20 cellular contexts compared by ENCODE assay signal in genomic region chr12:113014565-113014964, GRCh38. TPM values are rescaled to one million over a fixed set of nuclear protein-coding genes. Genes with fewer than 3 reads are reported as not detected.
A peak's percentile ranks its signal among the peaks of the same experiment; 100 is the strongest.
DNase-seq lines count a peak whose midpoint lies in the region; ATAC-seq, FAIRE-seq and TF ChIP-seq lines count a peak whose summit lies in the region.
"Had no signal": no experiment of that assay in that cellular context is flagged by ENCODE, and none has a peak within 500 bp of the region (broad histone marks: within the 10 kb centered on the region; RNA-seq: fewer than 3 reads in every experiment).

No MANE protein-coding gene starts in this region.

- TF ChIP-seq EP300 in HepG2 (IDR thresholded peaks at IDR 0.05; ENCODE audit: low read depth in 2 of 2, low read length in 2 of 2) (no peak), HepG2 (CRISPR knock-in tag; IDR thresholded peaks at IDR 0.05; ENCODE audit: borderline replicate concordance) (no peak), GM12878 (IDR thresholded peaks at IDR 0.05; ENCODE audit: borderline replicate concordance in 1 of 2, control insufficient read depth in 1 of 2, low read depth in 2 of 2, low read length in 2 of 2) (no peak)

- no peaks in the 10 kb centered on the region for H3K79me2 ChIP-seq in HepG2 (ENCODE audit: insufficient read depth, low read length)
- no peaks in the 10 kb centered on the region for H3K79me2 ChIP-seq in GM12878 (ENCODE audit: control insufficient read depth, insufficient read depth, low read length)
- no peaks in the 10 kb centered on the region for H3K79me2 ChIP-seq in parathyroid adenoma

- TF ChIP-seq RAD21 in liver (IDR thresholded peaks at IDR 0.05) (no peak), HepG2 (CRISPR knock-in tag; IDR thresholded peaks at IDR 0.05) (no peak), GM12878 (IDR thresholded peaks at IDR 0.05; ENCODE audit: insufficient read depth, low read depth, low read length) (no peak)

- intact Hi-C loops in HepG2 (cut with micrococcal nuclease; ENCODE audit: unreplicated experiment) = no loop called here
- intact Hi-C loops in GM12878 (cut with micrococcal nuclease; ENCODE audit: unreplicated experiment) = no loop called here

- RAD21 ChIA-PET in GM12878 (lab: Charles Lee; ENCODE audit: unreplicated experiment) = no interaction called here

- DNase-seq in HepG2 (ENCODE audit: low spot score) (no peak), GM12878 (ENCODE audit: low read depth, low spot score) (no peak), Ammon's horn (ENCODE audit: low spot score) (no peak)
- DNase-seq: Caco-2; CD4-positive, CD25-positive, alpha-beta regulatory T cell; CD8-positive, alpha-beta T cell; DMS153; DND-41; GM23248; H7; HCEC 1CT had no signal

- ATAC-seq in HepG2 = no peak
- ATAC-seq in GM12878 = no peak
- no peak for ATAC-seq in HG03280 (IDR thresholded peaks at IDR 0.05; ENCODE audit: unreplicated experiment)
- ATAC-seq: CD8-positive, alpha-beta T cell had no signal

- no peak for TF ChIP-seq POLR2A in HepG2 (IDR thresholded peaks at IDR 0.05; ENCODE audit: insufficient read depth in 1 of 2, low read depth in 2 of 2, low read length in 2 of 2)
- no peak for TF ChIP-seq POLR2A in GM12878 (IDR thresholded peaks at IDR 0.05; ENCODE audit: low read depth, low read length)

- H3K4me2 ChIP-seq in HepG2 (ENCODE audit: low read depth, low read length) (no peak overlapping the region), GM12878 (ENCODE audit: control insufficient read depth, insufficient read depth) (no peak overlapping the region), parathyroid adenoma (ENCODE audit: low read length) (no peak overlapping the region)
- H3K4me2 ChIP-seq: BLaER1 had no signal

- H3K27ac ChIP-seq in liver (ENCODE audit: low read depth in 1 of 2, low read length in 2 of 2) (no peak overlapping the region), HepG2 (ENCODE audit: extremely low read length, insufficient read depth, low read length) (no peak overlapping the region), GM12878 (ENCODE audit: control insufficient read depth, insufficient read depth) (no peak overlapping the region), parathyroid adenoma (peak overlapping the region; percentile 86)
- H3K27ac ChIP-seq: BLaER1, C4-2B, GM23248 had no signal

- H3K4me1 ChIP-seq in liver (ENCODE audit: control insufficient read depth in 4 of 4, insufficient read depth in 4 of 4, low read length in 3 of 4) (no peaks in the 10 kb centered on the region), HepG2 (ENCODE audit: insufficient read depth, low read length) (no peaks in the 10 kb centered on the region), GM12878 (ENCODE audit: control insufficient read depth, insufficient read depth, low read length) (no peaks in the 10 kb centered on the region), parathyroid adenoma (peaks cover 22% of the 10 kb centered on the region)
- H3K4me1 ChIP-seq: BLaER1, Caco-2 had no signal

- in situ Hi-C loops in HepG2 (cut with HindIII; ENCODE audit: extremely low pct_ligation_motif_present, low pct_unique_long_range_greater_than_20kb) = no loop called here
- in situ Hi-C loops in GM12878 (cut with MboI) = no loop called here

- 64% methylated on average over 9 of the region's 9 CpGs for WGBS in liver
- 2% methylated on average over 9 of the region's 9 CpGs for WGBS in HepG2 (ENCODE audit: low lambda C conversion rate)
- 89% methylated on average over 9 of the region's 9 CpGs for WGBS in GM12878 (ENCODE audit: insufficient coverage, insufficient replicate concordance, low lambda C conversion rate, missing lambda C conversion rate)

- TF ChIP-seq CTCF in liver (IDR thresholded peaks at IDR 0.05; ENCODE audit: low read depth, low read length, missing input control) (no peak), HepG2 (CRISPR knock-in tag; IDR thresholded peaks at IDR 0.05) (no peak), GM12878 (IDR thresholded peaks at IDR 0.05 in 2 of 3, conservative IDR thresholded peaks at IDR 0.05 in 1 of 3; ENCODE audit: control insufficient read depth in 2 of 3, extremely low read depth in 1 of 3, insufficient read depth in 1 of 3, low read depth in 3 of 3, low read length in 3 of 3) (no peak), parathyroid adenoma (IDR thresholded peaks at IDR 0.05) (no peak)

- H2AFZ ChIP-seq in HepG2 (ENCODE audit: low read length) (no peak overlapping the region), GM12878 (ENCODE audit: control insufficient read depth, low read depth, low read length) (no peak overlapping the region), parathyroid adenoma (peak overlapping the region; percentile 60)
- H2AFZ ChIP-seq: GM23248 had no signal

- POLR2A ChIA-PET in HepG2 (lab: Yijun Ruan, JAX) (no interaction called here), GM12878 (lab: Charles Lee) (no interaction called here)

- H3K36me3 ChIP-seq in liver (ENCODE audit: control insufficient read depth in 4 of 4, insufficient read depth in 3 of 4, low read depth in 1 of 4, low read length in 3 of 4) = peaks cover 0 to 13% (median 7%) of the 10 kb centered on the region in 4 donors
- H3K36me3 ChIP-seq in HepG2 (replicated peaks in 1 of 2; ENCODE audit: control insufficient read depth in 1 of 2, insufficient read depth in 2 of 2, low read length in 2 of 2) = no peaks in the 10 kb centered on the region
- peaks cover 3 to 6% of the 10 kb centered on the region in 2 experiments; a peak in 3 of 4 replicates for H3K36me3 ChIP-seq in GM12878 (ENCODE audit: control insufficient read depth in 2 of 2, insufficient read depth in 2 of 2, low read length in 1 of 2)
- H3K36me3 ChIP-seq in parathyroid adenoma (ENCODE audit: control insufficient read depth, insufficient read depth, low read length) = no peaks in the 10 kb centered on the region

- FAIRE-seq in HepG2 (lab: Jason Lieb, UNC) (no peak), GM12878 (lab: Jason Lieb, UNC) (no peak)
- FAIRE-seq: G401.6, GM19239, H1 had no signal

- peaks cover 0 to 3% (median 0%) of the 10 kb centered on the region in 4 donors for H3K9me3 ChIP-seq in liver (ENCODE audit: control insufficient read depth in 4 of 4, low read length in 3 of 4)
- no peaks in the 10 kb centered on the region for H3K9me3 ChIP-seq in HepG2 (ENCODE audit: low read length)
- H3K9me3 ChIP-seq in GM12878 (replicated peaks; ENCODE audit: control insufficient read depth, insufficient read depth, low read length) = no peaks in the 10 kb centered on the region; the same call in 2 of the 3 replicates
- H3K9me3 ChIP-seq in parathyroid adenoma (ENCODE audit: control insufficient read depth, low read length) = no peaks in the 10 kb centered on the region
- H3K9me3 ChIP-seq: Caco-2 had no signal

- no peaks in the 10 kb centered on the region for H4K20me1 ChIP-seq in HepG2 (ENCODE audit: insufficient read depth, low read length)
- no peaks in the 10 kb centered on the region for H4K20me1 ChIP-seq in GM12878 (ENCODE audit: control insufficient read depth, insufficient read depth)
- H4K20me1 ChIP-seq: BLaER1 had no signal

- no peaks in the 10 kb centered on the region for H3K27me3 ChIP-seq in liver (ENCODE audit: control insufficient read depth in 4 of 4, insufficient read depth in 4 of 4, low read length in 3 of 4)
- H3K27me3 ChIP-seq in HepG2 (ENCODE audit: control insufficient read depth in 1 of 2, insufficient read depth in 2 of 2, low read length in 2 of 2) = peaks cover 0 to 15% of the 10 kb centered on the region in 2 experiments; a peak in 1 of 5 replicates
- H3K27me3 ChIP-seq in GM12878 (replicated peaks in 1 of 2; ENCODE audit: control insufficient read depth in 2 of 2, insufficient read depth in 2 of 2, low read length in 1 of 2) = no peaks in the 10 kb centered on the region
- H3K27me3 ChIP-seq in parathyroid adenoma (ENCODE audit: control insufficient read depth, insufficient read depth, low read length) = no peaks in the 10 kb centered on the region
- H3K27me3 ChIP-seq: BLaER1 had no signal

- H3K4me3 ChIP-seq in liver (ENCODE audit: low read depth in 1 of 3, low read length in 3 of 3) = no peak overlapping the region
- no peak overlapping the region for H3K4me3 ChIP-seq in HepG2 (replicated peaks in 1 of 3; ENCODE audit: insufficient read depth in 1 of 3, low read depth in 2 of 3, low read length in 3 of 3)
- H3K4me3 ChIP-seq in GM12878 = no peak overlapping the region
- no peak overlapping the region for H3K4me3 ChIP-seq in parathyroid adenoma (ENCODE audit: low read depth, low read length)
- H3K4me3 ChIP-seq: BLaER1, GM23248 had no signal

- CTCF ChIA-PET in HepG2 (lab: Yijun Ruan, JAX; ENCODE audit: low intra/inter-chr PET ratio, low total read pairs) = no interaction called here
- CTCF ChIA-PET in GM12878 (lab: Yijun Ruan, JAX) = no interaction called here

- no TSS peak for BruUV-seq in HepG2 (replicated peaks; lab: Mats Ljungman, UMichigan)
- no TSS peak for BruUV-seq in GM12878 (replicated peaks; lab: Mats Ljungman, UMichigan)

- SMC1A ChIA-PET in GM12878 (lab: Charles Lee; ENCODE audit: uncharacterized antibody, unreplicated experiment) = interaction anchor here (1.0 kb wide), 1 partner anchor 16 kb away, joined by 3 read pairs; no protein-coding TSS in a partner anchor

- H3K9ac ChIP-seq in liver (ENCODE audit: low read depth in 1 of 2, low read length in 2 of 2) (no peak overlapping the region), HepG2 (ENCODE audit: insufficient read depth, low read depth, low read length) (no peak overlapping the region), GM12878 (ENCODE audit: control insufficient read depth, insufficient read depth, low read length) (no peak overlapping the region), parathyroid adenoma (no peak overlapping the region)
- H3K9ac ChIP-seq: BLaER1, GM23248 had no signal

RNA-seq across cellular contexts. Expression of gene OAS2, which starts 36.2 kb away (rescaled TPM):
- 1 to 10 TPM; 4.9 to 8.8 TPM for total RNA-seq in liver
- 1 to 10 TPM; 3.3 to 9.4 TPM for polyA plus RNA-seq in liver
- total RNA-seq in HepG2 (2016; rRNA removed; fragmentation: Illumina TruSeq; extraction: Trizol) = 0.24 and 0.44 TPM in 2 replicates
- not detected in 2 replicates for total RNA-seq in HepG2 (2016; cell fraction: cytosol; rRNA removed; fragmentation: Illumina TruSeq; extraction: Trizol; ENCODE audit: low read depth)
- total RNA-seq in HepG2 (2016; cell fraction: insoluble cytoplasmic fraction; rRNA removed; fragmentation: Illumina TruSeq; extraction: Trizol) = 0.11 TPM in 1 of 2 replicates, not detected in the other
- total RNA-seq in HepG2 (2016; cell fraction: membrane; rRNA removed; fragmentation: Illumina TruSeq; extraction: Trizol) = 0.10 TPM in 1 of 2 replicates, not detected in the other
- total RNA-seq in HepG2 (2016; cell fraction: nucleus; rRNA removed; fragmentation: Illumina TruSeq; extraction: Trizol) = not detected in 2 replicates
- polyA plus RNA-seq in HepG2 (2011; rRNA removed) = 0.05 and 0.10 TPM in 2 replicates
- polyA plus RNA-seq in HepG2 (2011; cell fraction: cytosol; rRNA removed) = 0.07 and 0.09 TPM in 2 replicates
- polyA plus RNA-seq in HepG2 (2011; cell fraction: nucleus; rRNA removed) = 0.13 and 0.23 TPM in 2 replicates
- polyA plus RNA-seq in HepG2 (2012) = not detected in 2 replicates
- not detected in 2 replicates for polyA plus RNA-seq in HepG2 (2016; cell fraction: cytosol; fragmentation: Illumina TruSeq; extraction: Trizol; ENCODE audit: low read depth)
- 0.20 TPM in 1 of 2 replicates, not detected in the other for polyA plus RNA-seq in HepG2 (2016; cell fraction: insoluble cytoplasmic fraction; fragmentation: Illumina TruSeq; extraction: Trizol; ENCODE audit: low read depth)
- polyA plus RNA-seq in HepG2 (2016; cell fraction: membrane; fragmentation: Illumina TruSeq; extraction: Trizol; ENCODE audit: low read depth) = not detected in 2 replicates
- polyA plus RNA-seq in HepG2 (2016; cell fraction: nucleus; fragmentation: Illumina TruSeq; extraction: Trizol; ENCODE audit: insufficient read depth, low read depth) = not detected in 2 replicates
- polyA minus RNA-seq in HepG2 (2011; rRNA and poly(A)+ RNA removed; ENCODE audit: low replicate concordance) = 0.98 TPM in 1 of 2 replicates, not detected in the other
- not detected in 2 replicates for polyA minus RNA-seq in HepG2 (2011; cell fraction: cytosol; rRNA and poly(A)+ RNA removed)
- polyA minus RNA-seq in HepG2 (2011; cell fraction: nucleus; rRNA and poly(A)+ RNA removed) = not detected in 2 replicates
- total RNA-seq in GM12878 (2013; cell fraction: nucleolus; rRNA removed) = 61.8 and 67.6 TPM in 2 replicates
- total RNA-seq in GM12878 (2014; rRNA removed) = 90.7 and 125 TPM in 2 replicates
- 105 and 113 TPM in 2 replicates for total RNA-seq in GM12878 (2014; rRNA removed; fragmentation: Illumina TruSeq; extraction: Trizol)
- total RNA-seq in GM12878 (2021) = 89.7 and 102 TPM in 2 replicates
- 62.4 TPM for polyA plus RNA-seq in GM12878 (2011; ENCODE audit: low read depth)
- polyA plus RNA-seq in GM12878 (2011; rRNA removed) = 290 and 350 TPM in 2 replicates
- polyA plus RNA-seq in GM12878 (2011; cell fraction: cytosol; rRNA removed) = 186 and 209 TPM in 2 replicates
- polyA plus RNA-seq in GM12878 (2011; cell fraction: nucleus; rRNA removed) = 117 and 158 TPM in 2 replicates
- polyA plus RNA-seq in GM12878 (2012) = 64.5 and 96.0 TPM in 2 replicates
- polyA plus RNA-seq in GM12878 (2014; fragmentation: Illumina TruSeq; extraction: Trizol) = 133 and 223 TPM in 2 replicates
- polyA plus RNA-seq in GM12878 (2014; fragmentation: Nextera tagmentation; extraction: Ambion mirVana) = 10 to 100 TPM; 32.4 to 43.4 TPM
- 81.0 and 92.9 TPM in 2 replicates for polyA plus RNA-seq in GM12878 (2014; rRNA removed)
- 10 to 100 TPM; 51.5 to 51.6 TPM for polyA plus RNA-seq in GM12878 (2016; fragmentation: Nextera tagmentation; extraction: Ambion mirVana)
- polyA minus RNA-seq in GM12878 (2011; rRNA and poly(A)+ RNA removed) = 263 and 276 TPM in 2 replicates
- 88.5 and 105 TPM in 2 replicates for polyA minus RNA-seq in GM12878 (2011; cell fraction: cytosol; rRNA and poly(A)+ RNA removed)
- polyA minus RNA-seq in GM12878 (2011; cell fraction: nucleus; rRNA and poly(A)+ RNA removed) = 91.3 and 96.3 TPM in 2 replicates
- total RNA-seq: A673, H1, H7 had no signal

RNA-seq across cellular contexts. Expression of gene DTX1, which starts 42.0 kb away (rescaled TPM):
- 10 to 100 TPM in 1 of 2 donors, 1 to 10 TPM in 1; 2.1 to 16.6 TPM for total RNA-seq in liver
- 10 to 100 TPM in 1 of 2 donors, 1 to 10 TPM in 1; 3.5 to 33.2 TPM for polyA plus RNA-seq in liver
- total RNA-seq in HepG2 (2016; rRNA removed; fragmentation: Illumina TruSeq; extraction: Trizol) = not detected in 2 replicates
- total RNA-seq in HepG2 (2016; cell fraction: cytosol; rRNA removed; fragmentation: Illumina TruSeq; extraction: Trizol; ENCODE audit: low read depth) = not detected in 2 replicates
- not detected in 2 replicates for total RNA-seq in HepG2 (2016; cell fraction: insoluble cytoplasmic fraction; rRNA removed; fragmentation: Illumina TruSeq; extraction: Trizol)
- not detected in 2 replicates for total RNA-seq in HepG2 (2016; cell fraction: membrane; rRNA removed; fragmentation: Illumina TruSeq; extraction: Trizol)
- not detected in 2 replicates for total RNA-seq in HepG2 (2016; cell fraction: nucleus; rRNA removed; fragmentation: Illumina TruSeq; extraction: Trizol)
- not detected in 2 replicates for polyA plus RNA-seq in HepG2 (2011; rRNA removed)
- not detected in 2 replicates for polyA plus RNA-seq in HepG2 (2011; cell fraction: cytosol; rRNA removed)
- polyA plus RNA-seq in HepG2 (2011; cell fraction: nucleus; rRNA removed) = not detected in 2 replicates
- polyA plus RNA-seq in HepG2 (2012) = not detected in 2 replicates
- not detected in 2 replicates for polyA plus RNA-seq in HepG2 (2016; cell fraction: cytosol; fragmentation: Illumina TruSeq; extraction: Trizol; ENCODE audit: low read depth)
- polyA plus RNA-seq in HepG2 (2016; cell fraction: insoluble cytoplasmic fraction; fragmentation: Illumina TruSeq; extraction: Trizol; ENCODE audit: low read depth) = not detected in 2 replicates
- not detected in 2 replicates for polyA plus RNA-seq in HepG2 (2016; cell fraction: membrane; fragmentation: Illumina TruSeq; extraction: Trizol; ENCODE audit: low read depth)
- not detected in 2 replicates for polyA plus RNA-seq in HepG2 (2016; cell fraction: nucleus; fragmentation: Illumina TruSeq; extraction: Trizol; ENCODE audit: insufficient read depth, low read depth)
- polyA minus RNA-seq in HepG2 (2011; rRNA and poly(A)+ RNA removed; ENCODE audit: low replicate concordance) = not detected in 2 replicates
- not detected in 2 replicates for polyA minus RNA-seq in HepG2 (2011; cell fraction: cytosol; rRNA and poly(A)+ RNA removed)
- polyA minus RNA-seq in HepG2 (2011; cell fraction: nucleus; rRNA and poly(A)+ RNA removed) = not detected in 2 replicates
- 57.9 and 66.9 TPM in 2 replicates for total RNA-seq in GM12878 (2013; cell fraction: nucleolus; rRNA removed)
- 0.87 and 0.96 TPM in 2 replicates for total RNA-seq in GM12878 (2014; rRNA removed)
- 0.37 and 0.49 TPM in 2 replicates for total RNA-seq in GM12878 (2014; rRNA removed; fragmentation: Illumina TruSeq; extraction: Trizol)
- 2.3 and 2.8 TPM in 2 replicates for total RNA-seq in GM12878 (2021)
- 5.6 TPM for polyA plus RNA-seq in GM12878 (2011; ENCODE audit: low read depth)
- 0.62 and 0.83 TPM in 2 replicates for polyA plus RNA-seq in GM12878 (2011; rRNA removed)
- 1.3 and 1.5 TPM in 2 replicates for polyA plus RNA-seq in GM12878 (2011; cell fraction: cytosol; rRNA removed)
- polyA plus RNA-seq in GM12878 (2011; cell fraction: nucleus; rRNA removed) = 2.7 and 3.1 TPM in 2 replicates
- 10.3 and 12.9 TPM in 2 replicates for polyA plus RNA-seq in GM12878 (2012)
- polyA plus RNA-seq in GM12878 (2014; fragmentation: Illumina TruSeq; extraction: Trizol) = 0.46 and 1.1 TPM in 2 replicates
- polyA plus RNA-seq in GM12878 (2014; fragmentation: Nextera tagmentation; extraction: Ambion mirVana) = under 1 TPM; 0.13 to 0.32 TPM
- 1.2 and 1.3 TPM in 2 replicates for polyA plus RNA-seq in GM12878 (2014; rRNA removed)
- polyA plus RNA-seq in GM12878 (2016; fragmentation: Nextera tagmentation; extraction: Ambion mirVana) = under 1 TPM; 0.09 to 0.33 TPM
- polyA minus RNA-seq in GM12878 (2011; rRNA and poly(A)+ RNA removed) = 0.88 and 1.3 TPM in 2 replicates
- polyA minus RNA-seq in GM12878 (2011; cell fraction: cytosol; rRNA and poly(A)+ RNA removed) = 0.52 and 1.1 TPM in 2 replicates
- 1.1 TPM in 2 replicates for polyA minus RNA-seq in GM12878 (2011; cell fraction: nucleus; rRNA and poly(A)+ RNA removed)
- total RNA-seq: Caco-2, GM23248 had no signal
- polyA plus RNA-seq: GM23248 had no signal

Comparison
In these comparisons a context has a peak if more than half of its experiments do, and no peak if none do; other contexts are left out.
1. RNA of gene OAS2, which starts 36.2 kb away (total RNA-seq): 61.8 to 125 TPM in GM12878; 4.9 to 8.8 TPM in liver and 0.10 to 0.44 TPM in HepG2; every median in the first group is over 4 times any median in the second.